In genomic region chr2:46032161-46032813, GRCh38 we compare ENCODE assay signal across 12 cellular contexts.
DNase-seq lines count a peak whose midpoint lies in the region; FAIRE-seq and TF ChIP-seq lines count a peak whose summit lies in the region.
"Had no signal": no experiment of that assay in that cellular context is flagged by ENCODE, and none has a peak within 500 bp of the region (broad histone marks: within the 10 kb centered on the region; RNA-seq: fewer than 3 reads in every experiment).

No MANE protein-coding gene starts in this region.

- peaks cover 12% of the 10 kb centered on the region for H3K79me2 ChIP-seq in parathyroid adenoma

- H3K27ac ChIP-seq in coronary artery = peak overlapping the region; percentile 10 to 68
- H3K27ac ChIP-seq in parathyroid adenoma = peak overlapping the region; percentile 42
- H3K27ac ChIP-seq: BLaER1 had no signal

- no peaks in the 10 kb centered on the region for H3K4me1 ChIP-seq in parathyroid adenoma
- H3K4me1 ChIP-seq: BLaER1 had no signal

- no peak overlapping the region for H2AFZ ChIP-seq in parathyroid adenoma

- H3K4me3 ChIP-seq in coronary artery (no peak overlapping the region), parathyroid adenoma (ENCODE audit: low read depth, low read length) (no peak overlapping the region)
- H3K4me3 ChIP-seq: BLaER1 had no signal

- H3K36me3 ChIP-seq in parathyroid adenoma (ENCODE audit: control insufficient read depth, insufficient read depth, low read length) = no peaks in the 10 kb centered on the region

- H3K9me3 ChIP-seq in parathyroid adenoma (ENCODE audit: control insufficient read depth, low read length) = no peaks in the 10 kb centered on the region
- H3K9me3 ChIP-seq: BLaER1 had no signal

- no peak overlapping the region for H3K9ac ChIP-seq in parathyroid adenoma
- H3K9ac ChIP-seq: BLaER1 had no signal

- TF ChIP-seq CTCF in coronary artery (IDR thresholded peaks at IDR 0.05) (no peak), parathyroid adenoma (IDR thresholded peaks at IDR 0.05) (no peak)

- no peak for FAIRE-seq in HTR-8/SVneo (lab: Jason Lieb, UNC)

- no peaks in the 10 kb centered on the region for H3K27me3 ChIP-seq in parathyroid adenoma (ENCODE audit: control insufficient read depth, insufficient read depth, low read length)
- H3K27me3 ChIP-seq: BLaER1 had no signal

- no peak overlapping the region for H3K4me2 ChIP-seq in parathyroid adenoma (ENCODE audit: low read length)
- H3K4me2 ChIP-seq: BLaER1 had no signal

- peak; percentile 24 for DNase-seq in A172 (ENCODE audit: low spot score)
- peak; percentile 22 for DNase-seq in Ammon's horn (ENCODE audit: low spot score)
- no peak for DNase-seq in coronary artery (ENCODE audit: low spot score)
- DNase-seq in stimulated activated CD4-positive, alpha-beta T cell treated with anti-CD3 and anti-CD28 coated beads, Interleukin-4, amount 100 ng/mL, for 24 hours = no peak
- DNase-seq in stimulated activated CD8-positive, alpha-beta memory T cell treated with anti-CD3 and anti-CD28 coated beads, Interleukin-4, amount 100 ng/mL, for 48 hours = no peak
- DNase-seq in HTR-8/SVneo (ENCODE audit: insufficient read length, low spot score) = no peak
- DNase-seq: foreskin melanocyte, H7, NCI-H1436 treated with DMSO at 0.1 percent for 48 hours, SIG-M5 had no signal

Comparison
In these comparisons a context has a peak if more than half of its experiments do, and no peak if none do; other contexts are left out.
1. DNase-seq: peak in A172 (single experiment) and Ammon's horn (single experiment); none in coronary artery (single experiment), stimulated activated CD4-positive, alpha-beta T cell treated with anti-CD3 and anti-CD28 coated beads, Interleukin-4, amount 100 ng/mL, for 24 hours (single experiment), stimulated activated CD8-positive, alpha-beta memory T cell treated with anti-CD3 and anti-CD28 coated beads, Interleukin-4, amount 100 ng/mL, for 48 hours (single experiment) and HTR-8/SVneo (single experiment).